Comparison of ENCODE assay signal across 18 cellular contexts in genomic region chr12:119156401-119156800, GRCh38. TPM values are rescaled to one million over a fixed set of nuclear protein-coding genes. Genes with fewer than 3 reads are reported as not detected.
DNase-seq lines count a peak whose midpoint lies in the region; ATAC-seq and TF ChIP-seq lines count a peak whose summit lies in the region.
"Had no signal": no experiment of that assay in that cellular context is flagged by ENCODE, and none has a peak within 500 bp of the region (broad histone marks: within the 10 kb centered on the region; RNA-seq: fewer than 3 reads in every experiment).

No MANE protein-coding gene starts in this region.

- H3K79me2 ChIP-seq in MM.1S (ENCODE audit: low read length), result no peaks in the 10 kb centered on the region

- H3K36me3 Mint-ChIP-seq in glutamatergic neuron (ENCODE audit: unreplicated experiment), result peaks cover 12% of the 10 kb centered on the region
- H3K36me3 Mint-ChIP-seq: activated naive CD8-positive, alpha-beta T cell treated with anti-CD3 and anti-CD28 coated beads, Interleukin-2, amount 10 ng/mL, durations not matched to agents 7 days and 5 days had no signal

- peak overlapping the region in 2 of 11 experiments; percentile 13 to 16; a peak in 2 of 22 replicates for H3K27ac ChIP-seq in BLaER1 treated with 17β-estradiol and CSF1 and Interleukin-3, amounts not matched to agents 10 nM and 100 nM
- H3K27ac ChIP-seq in psoas muscle (peak overlapping the region; percentile 95), MM.1S (ENCODE audit: low read length) (no peak overlapping the region)
- H3K27ac ChIP-seq: PC-9, prostate gland had no signal

- H3K9ac ChIP-seq in BLaER1 treated with 17β-estradiol and CSF1 and Interleukin-3, amounts not matched to agents 10 nM and 100 nM, result 0 out of 22 replicates have a peak overlapping the region, but pooled peaks of 1 of the 11 experiments have one; percentile 13
- no peak overlapping the region for H3K9ac ChIP-seq in MM.1S (ENCODE audit: low read length)

- H2AFZ ChIP-seq in MM.1S (ENCODE audit: low read length), result no peak overlapping the region
- H2AFZ ChIP-seq: PC-9 had no signal

- H3K36me3 ChIP-seq in BLaER1 treated with 17β-estradiol and CSF1 and Interleukin-3, amounts not matched to agents 10 nM and 100 nM, result no peaks in the 10 kb centered on the region
- no peaks in the 10 kb centered on the region for H3K36me3 ChIP-seq in psoas muscle (ENCODE audit: insufficient read depth in 1 of 2, low read depth in 1 of 2)
- no peaks in the 10 kb centered on the region for H3K36me3 ChIP-seq in MM.1S (replicated peaks; ENCODE audit: insufficient read depth, low read length)
- H3K36me3 ChIP-seq: prostate gland had no signal

- peak; percentile 59 for DNase-seq in glutamatergic neuron
- DNase-seq in psoas muscle, result no peak
- no peak for DNase-seq in activated effector memory CD4-positive, alpha-beta T cell treated with Interleukin-2 at 50 U/mL for 16 hours
- no peak for DNase-seq in DMS53 (lab: John Stamatoyannopoulos, UW)
- DNase-seq in middle frontal gyrus (ENCODE audit: extremely low spot score, low spot score), result no peak
- no peak for DNase-seq in MM.1S
- DNase-seq: activated CD4-positive, alpha-beta T cell treated with anti-CD3 and anti-CD28 coated beads, Interleukin-2, amount 50 U/mL, for 48 hours; activated naive CD8-positive, alpha-beta T cell treated with anti-CD3 and anti-CD28 coated beads, Interleukin-2, amount 10 ng/mL, durations not matched to agents 7 days and 5 days; AML-193; effector CD8-positive, alpha-beta T cell; MV-4-11; naive thymus-derived CD8-positive, alpha-beta T cell; NCI-H748 treated with DMSO at 0.1 percent for 48 hours; PC-9; stimulated activated CD4-positive, alpha-beta T cell treated with anti-CD3 and anti-CD28 coated beads, Interleukin-15, amount 100 ng/mL, for 24 hours had no signal

- intact Hi-C loops in psoas muscle (cut with DNase I), result no loop called here

- H3K27me3 Mint-ChIP-seq in glutamatergic neuron (ENCODE audit: unreplicated experiment), result peaks cover 15% of the 10 kb centered on the region

- H4K20me1 ChIP-seq in BLaER1 treated with 17β-estradiol and CSF1 and Interleukin-3, amounts not matched to agents 10 nM and 100 nM, result no peaks in the 10 kb centered on the region
- H4K20me1 ChIP-seq in MM.1S (ENCODE audit: insufficient read depth, low read length), result no peaks in the 10 kb centered on the region

- H3K27ac Mint-ChIP-seq in glutamatergic neuron (ENCODE audit: unreplicated experiment), result no peak overlapping the region
- H3K27ac Mint-ChIP-seq: activated naive CD8-positive, alpha-beta T cell treated with anti-CD3 and anti-CD28 coated beads, Interleukin-2, amount 10 ng/mL, durations not matched to agents 7 days and 5 days; naive thymus-derived CD8-positive, alpha-beta T cell had no signal

- H3K4me2 ChIP-seq in BLaER1 treated with 17β-estradiol and CSF1 and Interleukin-3, amounts not matched to agents 10 nM and 100 nM, result peak overlapping the region in 8 of 11 experiments; percentile 0 to 59 (median 39); a peak in 13 of 22 replicates
- no peak overlapping the region for H3K4me2 ChIP-seq in MM.1S (ENCODE audit: low read depth, low read length)
- H3K4me2 ChIP-seq: PC-9 had no signal

- H3K4me3 ChIP-seq in BLaER1 treated with 17β-estradiol and CSF1 and Interleukin-3, amounts not matched to agents 10 nM and 100 nM, result no peak overlapping the region
- H3K4me3 ChIP-seq in psoas muscle (peak overlapping the region; percentile 54), MM.1S (ENCODE audit: low read length) (no peak overlapping the region)
- H3K4me3 ChIP-seq: PC-9, prostate gland had no signal

- H3K4me3 Mint-ChIP-seq in glutamatergic neuron (ENCODE audit: unreplicated experiment), result no peak overlapping the region
- H3K4me3 Mint-ChIP-seq: activated naive CD8-positive, alpha-beta T cell treated with anti-CD3 and anti-CD28 coated beads, Interleukin-2, amount 10 ng/mL, durations not matched to agents 7 days and 5 days; naive thymus-derived CD8-positive, alpha-beta T cell had no signal

- TF ChIP-seq CTCF in LNCAP (IDR thresholded peaks at IDR 0.05) (peak; percentile 12; the same call in 1 of the 2 replicates), glutamatergic neuron (IDR thresholded peaks at IDR 0.05; ENCODE audit: partially characterized antibody, unreplicated experiment) (no peak), psoas muscle (IDR thresholded peaks at IDR 0.05) (peak; percentile 32), MM.1S (IDR thresholded peaks at IDR 0.05; ENCODE audit: low read length) (no peak)

- 81 to 89% (median 86%) methylated on average over 27 to 31 of the region's 31 CpGs for WGBS in psoas muscle, 3 donors

- ATAC-seq in psoas muscle, result no peak
- ATAC-seq: naive thymus-derived CD8-positive, alpha-beta T cell had no signal

- H3K4me1 ChIP-seq in BLaER1 treated with 17β-estradiol and CSF1 and Interleukin-3, amounts not matched to agents 10 nM and 100 nM, result peaks cover 0 to 27% (median 11%) of the 10 kb centered on the region in 10 experiments; a peak in 13 of 20 replicates
- peaks cover 46% of the 10 kb centered on the region for H3K4me1 ChIP-seq in psoas muscle
- H3K4me1 ChIP-seq in MM.1S (ENCODE audit: low read length), result no peaks in the 10 kb centered on the region
- H3K4me1 ChIP-seq: prostate gland had no signal

- H3K9me3 Mint-ChIP-seq in glutamatergic neuron (ENCODE audit: unreplicated experiment), result peaks cover 19% of the 10 kb centered on the region

- peaks cover 14 to 28% (median 21%) of the 10 kb centered on the region in 11 experiments; a peak in 21 of 22 replicates for H3K9me3 ChIP-seq in BLaER1 treated with 17β-estradiol and CSF1 and Interleukin-3, amounts not matched to agents 10 nM and 100 nM (replicated peaks in 1 of 11)
- H3K9me3 ChIP-seq in psoas muscle (peaks cover 5% of the 10 kb centered on the region), MM.1S (replicated peaks; ENCODE audit: insufficient read depth, low read length) (no peaks in the 10 kb centered on the region)
- H3K9me3 ChIP-seq: prostate gland had no signal

- H3K9me2 ChIP-seq in MM.1S (replicated peaks; ENCODE audit: insufficient read depth, low read length), result no peaks in the 10 kb centered on the region

- no peaks in the 10 kb centered on the region for H3F3A ChIP-seq in MM.1S (ENCODE audit: insufficient read depth, low read length)

- no peaks in the 10 kb centered on the region for H3K27me3 ChIP-seq in BLaER1 treated with 17β-estradiol and CSF1 and Interleukin-3, amounts not matched to agents 10 nM and 100 nM
- no peaks in the 10 kb centered on the region for H3K27me3 ChIP-seq in psoas muscle (ENCODE audit: insufficient read depth in 3 of 3, low read length in 2 of 3)
- H3K27me3 ChIP-seq in MM.1S (replicated peaks; ENCODE audit: insufficient read depth, low read length), result no peaks in the 10 kb centered on the region

- peaks cover 26% of the 10 kb centered on the region for H3K4me1 Mint-ChIP-seq in glutamatergic neuron (ENCODE audit: low read depth, unreplicated experiment)
- H3K4me1 Mint-ChIP-seq: activated naive CD8-positive, alpha-beta T cell treated with anti-CD3 and anti-CD28 coated beads, Interleukin-2, amount 10 ng/mL, durations not matched to agents 7 days and 5 days had no signal

RNA-seq across cellular contexts. Expression of gene HSPB8, which starts 22.3 kb away (rescaled TPM):
- total RNA-seq in glutamatergic neuron (ENCODE audit: unreplicated experiment), result 0.32 TPM
- 1,000 to 10,000 TPM in 2 of 4 donors, 100 to 1,000 TPM in 2; 659 to 1,236 (median 1,042) TPM for total RNA-seq in psoas muscle
- polyA plus RNA-seq in psoas muscle, result 1,000 to 10,000 TPM in 1 of 3 donors, 100 to 1,000 TPM in 2; 398 to 1,629 (median 676) TPM
- total RNA-seq: activated naive CD8-positive, alpha-beta T cell treated with anti-CD3 and anti-CD28 coated beads, Interleukin-2, amount 10 ng/mL, durations not matched to agents 7 days and 5 days; naive thymus-derived CD8-positive, alpha-beta T cell had no signal
- polyA plus RNA-seq: naive thymus-derived CD8-positive, alpha-beta T cell had no signal

Comparison
In these comparisons a context has a peak if more than half of its experiments do, and no peak if none do; other contexts are left out.
1. CTCF ChIP-seq: peak in LNCAP (single experiment) and psoas muscle (single experiment); none in glutamatergic neuron (single experiment) and MM.1S (single experiment).
2. RNA of gene HSPB8, which starts 22.3 kb away (total RNA-seq): 659 to 1,236 TPM in psoas muscle; 0.32 TPM in glutamatergic neuron (single experiment); every median in the first group is over 100 times any median in the second.